ENCODE assay signal across 9 cellular contexts in genomic region chr1:201020647-201021332, GRCh38. TPM values are rescaled to one million over a fixed set of nuclear protein-coding genes. Genes with fewer than 3 reads are reported as not detected.
DNase-seq lines count a peak whose midpoint lies in the region; ATAC-seq and TF ChIP-seq lines count a peak whose summit lies in the region.
"Had no signal": no experiment of that assay in that cellular context is flagged by ENCODE, and none has a peak within 500 bp of the region (broad histone marks: within the 10 kb centered on the region; RNA-seq: fewer than 3 reads in every experiment).

No MANE protein-coding gene starts in this region.

- H2BK15ac ChIP-seq in H9 (ENCODE audit: low read depth, low read length), result no peak overlapping the region

- peaks cover 12% of the 10 kb centered on the region for H3K27me3 Mint-ChIP-seq in H9 (ENCODE audit: low read depth)
- no peaks in the 10 kb centered on the region for H3K27me3 Mint-ChIP-seq in T-helper 2 cell treated with Interferon-gamma antibody and Interleukin-4, amounts not matched to agents 5 μg/mL and 100 μg/mL, for 36 hours (ENCODE audit: low read depth)

- H3K4me1 ChIP-seq in H9 (ENCODE audit: insufficient read depth, low read length) (peaks cover 16% of the 10 kb centered on the region), osteoblast (ENCODE audit: insufficient read depth, low read length) (no peaks in the 10 kb centered on the region)

- no peak overlapping the region for H3K23ac ChIP-seq in H9 (ENCODE audit: insufficient read length, low read depth, low read length)

- no peak overlapping the region for H3K18ac ChIP-seq in H9 (ENCODE audit: insufficient read length, low read depth, low read length)

- peak overlapping the region in 1 of 2 experiments; percentile 94; a peak in 4 of 5 replicates for H3K4me3 Mint-ChIP-seq in H9
- H3K4me3 Mint-ChIP-seq in T-helper 2 cell treated with Interferon-gamma antibody and Interleukin-4, amounts not matched to agents 5 μg/mL and 100 μg/mL, for 36 hours, result peak overlapping the region; percentile 92

- no peak for DNase-seq in BJ (ENCODE audit: low read depth)
- peak; percentile 64 for DNase-seq in H9
- peak; percentile 30 for DNase-seq in T-helper 2 cell treated with Interferon-gamma antibody and Interleukin-4, amounts not matched to agents 5 μg/mL and 100 μg/mL, for 36 hours (ENCODE audit: low spot score)
- DNase-seq in ecto neural progenitor cell (ENCODE audit: low spot score), result peak; percentile 85
- DNase-seq in osteoblast (ENCODE audit: insufficient read length, low spot score, missing footprints), result peak; percentile 83
- no peak for DNase-seq in NCI-H226
- DNase-seq: heart right ventricle had no signal

- H4K8ac ChIP-seq in H9 (replicated peaks; ENCODE audit: insufficient read length, low read depth, low read length), result no peak overlapping the region

- no peak overlapping the region for H3K56ac ChIP-seq in H9 (ENCODE audit: insufficient read length, low read depth, low read length)

- no peak overlapping the region for H2BK5ac ChIP-seq in H9 (ENCODE audit: insufficient read length, low read length)

- H4K5ac ChIP-seq in H9 (ENCODE audit: insufficient read length, low read depth, low read length), result no peak overlapping the region

- no peak overlapping the region for H2BK20ac ChIP-seq in H9 (ENCODE audit: low read depth, low read length, poor library complexity, severe bottlenecking)

- ATAC-seq in HG02798 (IDR thresholded peaks at IDR 0.05; ENCODE audit: poor library complexity, unreplicated experiment) (no peak), HG03025 (IDR thresholded peaks at IDR 0.05; ENCODE audit: low FRiP score, unreplicated experiment) (no peak)

- H3T11ph ChIP-seq in H9 (ENCODE audit: low read length), result no peak overlapping the region

- no peak overlapping the region for H3K4ac ChIP-seq in H9 (ENCODE audit: low read depth, low read length)

- H3K4me3 ChIP-seq in BJ (ENCODE audit: low read depth, low read length), result no peak overlapping the region
- no peak overlapping the region for H3K4me3 ChIP-seq in osteoblast (ENCODE audit: insufficient read depth, low read length)

- POLR2A ChIA-PET in BJ (lab: Charles Lee), result no interaction called here

- TF ChIP-seq CTCF in BJ (IDR thresholded peaks at IDR 0.05; ENCODE audit: insufficient read depth, low read depth, low read length) (peak; percentile 22; the same call in 1 of the 2 replicates), H9 (conservative IDR thresholded peaks at IDR 0.05) (peak; percentile 62), osteoblast (IDR thresholded peaks at IDR 0.05; ENCODE audit: extremely low read depth, low read depth, low read length) (peak; percentile 32)

- H2BK12ac ChIP-seq in H9 (ENCODE audit: insufficient read length, low read depth, low read length), result no peak overlapping the region

- CTCF ChIA-PET in BJ (lab: Yijun Ruan, JAX), result interaction anchor here (1.6 to 2.2 kb wide), 3 partner anchors 11 to 49 kb away, joined by 3 to 13 read pairs (median 5); no protein-coding TSS in a partner anchor

- H4K20me1 ChIP-seq in H9 (ENCODE audit: control insufficient read depth, insufficient read depth, insufficient read length) (no peaks in the 10 kb centered on the region), osteoblast (ENCODE audit: insufficient read depth, low read length) (no peaks in the 10 kb centered on the region)

- no peak overlapping the region for H2AK5ac ChIP-seq in H9 (ENCODE audit: insufficient read length, low read length)

- peak overlapping the region; percentile 17 for H3K4me2 ChIP-seq in H9 (ENCODE audit: insufficient read depth, insufficient read length, low read length)
- H3K4me2 ChIP-seq in osteoblast (ENCODE audit: insufficient read depth, low read length), result no peak overlapping the region

- H3K79me2 ChIP-seq in H9 (ENCODE audit: insufficient read depth, low read length), result no peaks in the 10 kb centered on the region; the same call in 1 of the 2 replicates
- no peaks in the 10 kb centered on the region for H3K79me2 ChIP-seq in osteoblast (ENCODE audit: insufficient read depth, low read length)

- peaks cover 24% of the 10 kb centered on the region for H3K27me3 ChIP-seq in BJ (ENCODE audit: control insufficient read depth, insufficient read depth, low read length)
- H3K27me3 ChIP-seq in H9 (ENCODE audit: insufficient read depth, low read length), result no peaks in the 10 kb centered on the region
- H3K27me3 ChIP-seq in osteoblast (ENCODE audit: insufficient read depth, low read length), result peaks cover 34% of the 10 kb centered on the region

- peaks cover 62 to 85% of the 10 kb centered on the region in 2 experiments for H3K4me1 Mint-ChIP-seq in H9
- peaks cover 67% of the 10 kb centered on the region for H3K4me1 Mint-ChIP-seq in T-helper 2 cell treated with Interferon-gamma antibody and Interleukin-4, amounts not matched to agents 5 μg/mL and 100 μg/mL, for 36 hours (ENCODE audit: low read depth)

- H3K9ac ChIP-seq in H9 (ENCODE audit: extremely low read depth, insufficient read length, low read length), result no peak overlapping the region

- no peak overlapping the region for H4K91ac ChIP-seq in H9 (ENCODE audit: insufficient read length, low read depth, low read length)

- H2AFZ ChIP-seq in H9 (ENCODE audit: low read length) (no peak overlapping the region), osteoblast (ENCODE audit: low read length) (no peak overlapping the region)

- H3K9me3 Mint-ChIP-seq in H9, result no peaks in the 10 kb centered on the region
- H3K9me3 Mint-ChIP-seq in T-helper 2 cell treated with Interferon-gamma antibody and Interleukin-4, amounts not matched to agents 5 μg/mL and 100 μg/mL, for 36 hours, result no peaks in the 10 kb centered on the region

- H3K36me3 ChIP-seq in BJ (ENCODE audit: control insufficient read depth, insufficient read depth, low read length) (no peaks in the 10 kb centered on the region), osteoblast (ENCODE audit: insufficient read depth, low read length) (no peaks in the 10 kb centered on the region)
- H3K36me3 ChIP-seq: heart right ventricle had no signal

- H3K36me3 Mint-ChIP-seq in H9 (ENCODE audit: insufficient read depth in 1 of 3, low read depth in 3 of 3), result peaks cover 0 to under 1% (median 0%) of the 10 kb centered on the region in 3 experiments; a peak in 2 of 7 replicates
- peaks cover 26% of the 10 kb centered on the region for H3K36me3 Mint-ChIP-seq in T-helper 2 cell treated with Interferon-gamma antibody and Interleukin-4, amounts not matched to agents 5 μg/mL and 100 μg/mL, for 36 hours (ENCODE audit: low read depth)

- H3K9me3 ChIP-seq in H9 (ENCODE audit: control insufficient read depth, low read depth, low read length) (no peaks in the 10 kb centered on the region), osteoblast (ENCODE audit: low read depth, low read length) (no peaks in the 10 kb centered on the region)
- H3K9me3 ChIP-seq: heart right ventricle had no signal

- peaks cover 14% of the 10 kb centered on the region for H3K23me2 ChIP-seq in H9 (ENCODE audit: insufficient read length, low read depth, low read length, poor library complexity, severe bottlenecking)

- no peaks in the 10 kb centered on the region for H3K79me1 ChIP-seq in H9 (ENCODE audit: insufficient read depth, low read depth, low read length, poor library complexity, severe bottlenecking)

- H3K27ac Mint-ChIP-seq in H9, result peak overlapping the region; percentile 9 to 95 (median 64); a peak in 5 of 7 replicates
- H3K27ac Mint-ChIP-seq in T-helper 2 cell treated with Interferon-gamma antibody and Interleukin-4, amounts not matched to agents 5 μg/mL and 100 μg/mL, for 36 hours, result peak overlapping the region; percentile 97

- H3K14ac ChIP-seq in H9 (ENCODE audit: insufficient read depth, low read length), result no peak overlapping the region; the same call in 1 of the 2 replicates

- WGBS in H9 (ENCODE audit: extremely low coverage, insufficient read length, low lambda C conversion rate), result no CpG with 5 or more reads among the region's 10 CpGs

- H2BK120ac ChIP-seq in H9 (ENCODE audit: low read depth, low read length, poor library complexity, severe bottlenecking), result no peak overlapping the region

- H3K27ac ChIP-seq in H9 (ENCODE audit: insufficient read length, low read depth, low read length), result no peak overlapping the region
- H3K27ac ChIP-seq in osteoblast (ENCODE audit: low read depth, low read length), result no peak overlapping the region

RNA-seq across cellular contexts. Expression of gene KIF21B, which starts 2.7 kb away (rescaled TPM):
- polyA plus RNA-seq in BJ (2011; rRNA removed), result 0.05 and 0.10 TPM in 2 replicates
- polyA minus RNA-seq in BJ (2011; rRNA and poly(A)+ RNA removed), result 0.05 and 0.28 TPM in 2 replicates
- total RNA-seq in H9 (2021) (7.0 and 7.5 TPM in 2 replicates), osteoblast (under 0.01 TPM in 2 replicates)

Comparison
In these comparisons a context has a peak if more than half of its experiments do, and no peak if none do; other contexts are left out.
1. DNase-seq: peak in H9 (single experiment), T-helper 2 cell treated with Interferon-gamma antibody and Interleukin-4, amounts not matched to agents 5 μg/mL and 100 μg/mL, for 36 hours (single experiment), ecto neural progenitor cell (single experiment) and osteoblast (single experiment); none in BJ (single experiment) and NCI-H226 (single experiment).
2. Peak in every context shown above with its lines, with median percentiles within 50 percentile points of each other: CTCF ChIP-seq.